Comparison of ENCODE assay signal across 10 cellular contexts in genomic region chr2:156455366-156455975, GRCh38. TPM values are rescaled to one million over a fixed set of nuclear protein-coding genes. Genes with fewer than 3 reads are reported as not detected.
DNase-seq lines count a peak whose midpoint lies in the region; ATAC-seq and TF ChIP-seq lines count a peak whose summit lies in the region.
"Had no signal": no experiment of that assay in that cellular context is flagged by ENCODE, and none has a peak within 500 bp of the region (broad histone marks: within the 10 kb centered on the region; RNA-seq: fewer than 3 reads in every experiment).

No MANE protein-coding gene starts in this region.

- no peaks in the 10 kb centered on the region for H3K36me3 ChIP-seq in Peyer's patch

- DNase-seq in GM03348 (ENCODE audit: low spot score): peak; percentile 25
- peak; percentile 57 for DNase-seq in HCEC 1CT
- no peak for DNase-seq in Peyer's patch
- peak; percentile 65 for DNase-seq in kidney glomerular epithelial cell (lab: John Stamatoyannopoulos, UW)
- no peak for DNase-seq in amniotic stem cell (lab: John Stamatoyannopoulos, UW)
- no peak for DNase-seq in T-helper 1 cell
- DNase-seq in NCI-H524 treated with DMSO at 0.1 percent for 48 hours (lab: John Stamatoyannopoulos, UW): no peak
- DNase-seq: head of caudate nucleus, T1000 had no signal

- no peak for TF ChIP-seq CTCF in Peyer's patch (IDR thresholded peaks at IDR 0.05)

- H3K27me3 ChIP-seq in Peyer's patch: no peaks in the 10 kb centered on the region

- H3K9me3 ChIP-seq in Peyer's patch: no peaks in the 10 kb centered on the region

- ATAC-seq in GM21825 (IDR thresholded peaks at IDR 0.05; ENCODE audit: unreplicated experiment): no peak

- peaks cover 0 to 13% (median 0%) of the 10 kb centered on the region in 4 donors for H3K4me1 ChIP-seq in Peyer's patch

- peak; percentile 12 to 43 for TF ChIP-seq POLR2A in Peyer's patch (IDR thresholded peaks at IDR 0.05)

- H3K27ac ChIP-seq in Peyer's patch: peak overlapping the region in 3 of 4 donors; percentile 1 to 79 (median 64)

- no peak overlapping the region for H3K4me3 ChIP-seq in Peyer's patch

RNA-seq across cellular contexts. Expression of gene GPD2, which starts 19.3 kb away (rescaled TPM):
- 100 to 1,000 TPM in 1 of 4 donors, 10 to 100 TPM in 3; 50.3 to 125 (median 83.4) TPM for total RNA-seq in Peyer's patch

Comparison
In these comparisons a context has a peak if more than half of its experiments do, and no peak if none do; other contexts are left out.
1. DNase-seq: peak in GM03348 (single experiment), HCEC 1CT (single experiment) and kidney glomerular epithelial cell (single experiment); none in Peyer's patch (0 of 3), amniotic stem cell (single experiment), T-helper 1 cell (0 of 5) and NCI-H524 treated with DMSO at 0.1 percent for 48 hours (single experiment).